ENCODE assay signal across 8 cellular contexts in genomic region chr1:55375617-55376258, GRCh38.
A peak's percentile ranks its signal among the peaks of the same experiment; 100 is the strongest.
DNase-seq lines count a peak whose midpoint lies in the region; ATAC-seq and TF ChIP-seq lines count a peak whose summit lies in the region.

No MANE protein-coding gene starts in this region.

- ATAC-seq in lung (ENCODE audit: insufficient read depth, low FRiP score) = no peak
- ATAC-seq in thoracic aorta (ENCODE audit: insufficient number of reproducible peaks, low FRiP score, low read depth) = no peak

- no peak overlapping the region for H3K27ac ChIP-seq in SJCRH30
- H3K27ac ChIP-seq in coronary artery = no peak overlapping the region
- no peak overlapping the region for H3K27ac ChIP-seq in lung (ENCODE audit: low read depth in 1 of 2, low read length in 1 of 2)
- H3K27ac ChIP-seq in thoracic aorta = no peak overlapping the region

- H3K9me3 ChIP-seq in SJCRH30 (replicated peaks) (no peaks in the 10 kb centered on the region), lung (ENCODE audit: control insufficient read depth in 2 of 2, insufficient read depth in 1 of 2, low read length in 1 of 2) (no peaks in the 10 kb centered on the region), thoracic aorta (no peaks in the 10 kb centered on the region)

- no peak for TF ChIP-seq EP300 in Ishikawa (IDR thresholded peaks at IDR 0.05; ENCODE audit: borderline replicate concordance)

- H3K4me1 ChIP-seq in SJCRH30 (no peaks in the 10 kb centered on the region), lung (ENCODE audit: control insufficient read depth in 2 of 2, insufficient read depth in 2 of 2, low read length in 2 of 2) (peaks cover 0 to 5% of the 10 kb centered on the region in 2 donors), thoracic aorta (ENCODE audit: control insufficient read depth in 1 of 2, low read depth in 2 of 2) (no peaks in the 10 kb centered on the region)

- WGBS in lung, 2 donors = 31 to 42% methylated on average over 4 of the region's 4 CpGs

- peak; percentile 91 for TF ChIP-seq CTCF in coronary artery (IDR thresholded peaks at IDR 0.05)
- TF ChIP-seq CTCF in lung (IDR thresholded peaks at IDR 0.05; ENCODE audit: control extremely low read depth, extremely low read depth) = peak; percentile 68
- peak; percentile 94 for TF ChIP-seq CTCF in thoracic aorta (IDR thresholded peaks at IDR 0.05)

- DNase-seq in activated gamma-delta T cell treated with Interleukin-2 at 50 U/mL for 16 hours = peak; percentile 8
- no peak for DNase-seq in activated gamma-delta T cell (lab: John Stamatoyannopoulos, UW)
- DNase-seq in SJCRH30 = peak; percentile 21 to 70
- no peak for DNase-seq in coronary artery (ENCODE audit: low spot score)
- DNase-seq in lung (ENCODE audit: low spot score) = peak; percentile 44
- no peak for DNase-seq in thoracic aorta (ENCODE audit: low spot score)
- no peak for DNase-seq in GF-D8 (lab: John Stamatoyannopoulos, UW)

- peak; percentile 74 for TF ChIP-seq RAD21 in Ishikawa (IDR thresholded peaks at IDR 0.05; ENCODE audit: low read depth)

- H3K4me3 ChIP-seq in SJCRH30 (no peak overlapping the region), coronary artery (no peak overlapping the region), lung (no peak overlapping the region), thoracic aorta (no peak overlapping the region)

- H3K36me3 ChIP-seq in SJCRH30 (no peaks in the 10 kb centered on the region), lung (ENCODE audit: control insufficient read depth in 2 of 2, insufficient read depth in 2 of 2, low read length in 2 of 2) (no peaks in the 10 kb centered on the region), thoracic aorta (no peaks in the 10 kb centered on the region)

- no peaks in the 10 kb centered on the region for H3K27me3 ChIP-seq in SJCRH30
- H3K27me3 ChIP-seq in lung (ENCODE audit: control insufficient read depth, insufficient read depth) = no peaks in the 10 kb centered on the region
- H3K27me3 ChIP-seq in thoracic aorta (replicated peaks; ENCODE audit: insufficient read depth) = no peaks in the 10 kb centered on the region

TF ChIP-seq in Ishikawa, 13 proteins besides CTCF, POLR2A, EP300 and RAD21:
- TF ChIP-seq NFIC (IDR thresholded peaks at IDR 0.05) = no peak
- TF ChIP-seq YY1 (IDR thresholded peaks at IDR 0.05; ENCODE audit: low read depth) = no peak
- TF ChIP-seq EGR1 (IDR thresholded peaks at IDR 0.05) = no peak
- TF ChIP-seq CREB1 (IDR thresholded peaks at IDR 0.05; ENCODE audit: low read depth) = no peak
- no peak for TF ChIP-seq MAX (IDR thresholded peaks at IDR 0.05)
- no peak for TF ChIP-seq TAF1 (IDR thresholded peaks at IDR 0.05; ENCODE audit: low read depth)
- no peak for TF ChIP-seq CEBPB (IDR thresholded peaks at IDR 0.05)
- no peak for TF ChIP-seq TEAD4 (IDR thresholded peaks at IDR 0.05)

Comparison
In these comparisons a context has a peak if more than half of its experiments do, and no peak if none do; other contexts are left out.
1. DNase-seq: peak in activated gamma-delta T cell treated with Interleukin-2 at 50 U/mL for 16 hours (single experiment), SJCRH30 (2 of 2) and lung (single experiment); none in activated gamma-delta T cell (single experiment), coronary artery (single experiment), thoracic aorta (single experiment) and GF-D8 (single experiment).
2. Peak in every context shown above with its lines, with median percentiles within 50 percentile points of each other: CTCF ChIP-seq.